ENCODE assay signal across 2 cellular contexts in the genomic region with DNA sequence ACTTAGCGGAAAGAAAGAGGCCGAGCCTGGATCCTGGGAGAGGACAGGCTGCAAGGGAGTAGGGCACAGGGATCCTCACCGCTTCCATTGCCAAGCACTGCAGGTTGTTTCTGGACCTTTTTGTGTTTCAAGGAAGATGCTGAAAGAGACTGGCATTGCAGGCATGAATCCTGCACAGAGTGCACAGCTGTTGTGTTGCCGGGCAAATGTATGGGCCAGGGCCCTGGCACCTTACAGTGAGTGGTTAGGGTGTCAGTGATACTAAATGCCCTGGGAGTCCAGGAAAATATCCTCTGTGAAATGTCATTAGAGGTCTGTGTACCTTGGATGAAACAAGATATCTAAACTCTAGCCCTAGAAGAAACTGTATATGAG.
TF ChIP-seq lines count a peak whose summit lies in the region.

No MANE protein-coding gene starts in this region.

TF ChIP-seq in IMR-90, 13 proteins besides CTCF, POLR2A, EP300 and RAD21 (continued from another document):
- TF ChIP-seq, protein P1, sequence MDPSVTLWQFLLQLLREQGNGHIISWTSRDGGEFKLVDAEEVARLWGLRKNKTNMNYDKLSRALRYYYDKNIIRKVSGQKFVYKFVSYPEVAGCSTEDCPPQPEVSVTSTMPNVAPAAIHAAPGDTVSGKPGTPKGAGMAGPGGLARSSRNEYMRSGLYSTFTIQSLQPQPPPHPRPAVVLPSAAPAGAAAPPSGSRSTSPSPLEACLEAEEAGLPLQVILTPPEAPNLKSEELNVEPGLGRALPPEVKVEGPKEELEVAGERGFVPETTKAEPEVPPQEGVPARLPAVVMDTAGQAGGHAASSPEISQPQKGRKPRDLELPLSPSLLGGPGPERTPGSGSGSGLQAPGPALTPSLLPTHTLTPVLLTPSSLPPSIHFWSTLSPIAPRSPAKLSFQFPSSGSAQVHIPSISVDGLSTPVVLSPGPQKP (IDR thresholded peaks at IDR 0.05; ENCODE audit: borderline replicate concordance, low read depth, low read length) = no peak
- TF ChIP-seq FOS (IDR thresholded peaks at IDR 0.05; ENCODE audit: low read depth, low read length) (no peak), MAFK (IDR thresholded peaks at IDR 0.05; ENCODE audit: low read depth, low read length) (no peak), USF2 (IDR thresholded peaks at IDR 0.05; ENCODE audit: low read depth, low read length) (no peak), CEBPB (IDR thresholded peaks at IDR 0.05; ENCODE audit: low read depth, low read length) (no peak), NFE2L2 (IDR thresholded peaks at IDR 0.05; ENCODE audit: low read depth, low read length) (no peak), BHLHE40 (IDR thresholded peaks at IDR 0.05; ENCODE audit: low read depth, low read length) (no peak), CHD1 (IDR thresholded peaks at IDR 0.05; ENCODE audit: low read depth, low read length) (no peak), MAZ (IDR thresholded peaks at IDR 0.05; ENCODE audit: borderline replicate concordance, low read depth, low read length) (no peak), RFX5 (IDR thresholded peaks at IDR 0.05; ENCODE audit: low read depth, low read length) (no peak), SMC3 (IDR thresholded peaks at IDR 0.05; ENCODE audit: low read depth, low read length) (no peak)

TF ChIP-seq in liver, 16 proteins besides CTCF, POLR2A, EP300 and RAD21 (continued from another document):
- TF ChIP-seq HNF4G (IDR thresholded peaks at IDR 0.05) (no peak), YY1 (IDR thresholded peaks at IDR 0.05) (no peak), TAF1 (conservative IDR thresholded peaks at IDR 0.05) (no peak), RXRA (IDR thresholded peaks at IDR 0.05) (no peak), MAX (IDR thresholded peaks at IDR 0.05) (no peak), EGR1 (IDR thresholded peaks at IDR 0.05; ENCODE audit: low read depth in 2 of 2) (no peak), FOXA2 (IDR thresholded peaks at IDR 0.05) (no peak), GABPA (IDR thresholded peaks at IDR 0.05 in 1 of 2, conservative IDR thresholded peaks at IDR 0.05 in 1 of 2) (no peak), HNF4A (conservative IDR thresholded peaks at IDR 0.05) (no peak)
- TF ChIP-seq, protein P2, sequence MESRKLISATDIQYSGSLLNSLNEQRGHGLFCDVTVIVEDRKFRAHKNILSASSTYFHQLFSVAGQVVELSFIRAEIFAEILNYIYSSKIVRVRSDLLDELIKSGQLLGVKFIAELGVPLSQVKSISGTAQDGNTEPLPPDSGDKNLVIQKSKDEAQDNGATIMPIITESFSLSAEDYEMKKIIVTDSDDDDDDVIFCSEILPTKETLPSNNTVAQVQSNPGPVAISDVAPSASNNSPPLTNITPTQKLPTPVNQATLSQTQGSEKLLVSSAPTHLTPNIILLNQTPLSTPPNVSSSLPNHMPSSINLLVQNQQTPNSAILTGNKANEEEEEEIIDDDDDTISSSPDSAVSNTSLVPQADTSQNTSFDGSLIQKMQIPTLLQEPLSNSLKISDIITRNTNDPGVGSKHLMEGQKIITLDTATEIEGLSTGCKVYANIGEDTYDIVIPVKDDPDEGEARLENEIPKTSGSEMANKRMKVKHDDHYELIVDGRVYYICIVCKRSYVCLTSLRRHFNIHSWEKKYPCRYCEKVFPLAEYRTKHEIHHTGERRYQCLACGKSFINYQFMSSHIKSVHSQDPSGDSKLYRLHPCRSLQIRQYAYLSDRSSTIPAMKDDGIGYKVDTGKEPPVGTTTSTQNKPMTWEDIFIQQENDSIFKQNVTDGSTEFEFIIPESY (IDR thresholded peaks at IDR 0.05) = no peak
